ENCODE assay signal across 22 cellular contexts in genomic region chr1:102875756-102876155, GRCh38.
"Had no signal": no experiment of that assay in that cellular context is flagged by ENCODE, and none has a peak within 500 bp of the region (broad histone marks: within the 10 kb centered on the region; RNA-seq: fewer than 3 reads in every experiment).

No MANE protein-coding gene starts in this region.

- H3K4me3 ChIP-seq: ascending aorta, body of pancreas, K562 had no signal

- DNase-seq: activated CD4-positive, alpha-beta T cell treated with anti-CD3 and anti-CD28 coated beads for 48 hours; activated CD4-positive, alpha-beta T cell treated with anti-CD3 and anti-CD28 coated beads, Interleukin-2, amount 50 U/mL, for 4 hours; activated CD4-positive, CD25-positive, alpha-beta regulatory T cell treated with anti-CD3 and anti-CD28 coated beads, Interleukin-2, amount 50 U/mL, for 72 hours; activated CD8-positive, alpha-beta memory T cell treated with anti-CD3 and anti-CD28 coated beads, Interleukin-2, amount 10 ng/mL, durations not matched to agents 7 days and 5 days; activated effector memory CD4-positive, alpha-beta T cell treated with anti-CD3 and anti-CD28 coated beads, Interleukin-2, amount 50 U/mL, for 16 hours; activated naive CD4-positive, alpha-beta T cell treated with Interleukin-2 at 50 U/mL for 16 hours; activated naive CD8-positive, alpha-beta T cell treated with anti-CD3 and anti-CD28 coated beads, Interleukin-2, amount 50 U/mL, for 24 hours; activated T-cell treated with anti-CD3 and anti-CD28 coated beads, Interleukin-2, amount 50 U/mL, for 24 hours; amniotic stem cell; body of pancreas; Karpas-422; MM.1S; NCI-H1105; NCI-H1694 treated with DMSO at 0.1 percent for 48 hours; NCI-H2171 treated with DMSO at 0.1 percent for 48 hours; NCI-H446; NCI-H524; NCI-H82; SK-N-SH; SW 1271 had no signal
